Comparison of ENCODE assay signal across 35 cellular contexts in genomic region chr14:98598576-98598975, GRCh38.
"Had no signal": no experiment of that assay in that cellular context is flagged by ENCODE, and none has a peak within 500 bp of the region (broad histone marks: within the 10 kb centered on the region; RNA-seq: fewer than 3 reads in every experiment).

No MANE protein-coding gene starts in this region.

- H3K27me3 Mint-ChIP-seq: activated B cell treated with CpG ODN at 0.5 μM for 24 hours; activated CD4-positive, alpha-beta memory T cell treated with anti-CD3 and anti-CD28 coated beads for 36 hours; activated naive CD8-positive, alpha-beta T cell treated with anti-CD3 and anti-CD28 coated beads for 36 hours; activated T-helper 17 cell treated with anti-CD3 and anti-CD28 coated beads, Interleukin-2, amount 50 U/mL, for 72 hours had no signal

- H3K4me3 ChIP-seq: adrenal gland, body of pancreas, breast epithelium had no signal

- H3K27ac ChIP-seq: adrenal gland, body of pancreas, brain microvascular endothelial cell, breast epithelium, VCaP had no signal

- H3K27ac Mint-ChIP-seq: activated B cell treated with CpG ODN at 0.5 μM for 24 hours; activated CD4-positive, alpha-beta memory T cell treated with anti-CD3 and anti-CD28 coated beads for 36 hours; activated CD4-positive, alpha-beta T cell treated with anti-CD3 and anti-CD28 coated beads, Interleukin-2, amount 10 ng/mL, durations not matched to agents 24 days and 14 days; activated naive CD4-positive, alpha-beta T cell treated with anti-CD3 and anti-CD28 coated beads for 36 hours; activated naive CD4-positive, alpha-beta T cell treated with anti-CD3 and anti-CD28 coated beads, Interleukin-2, amount 50 U/mL, for 72 hours; activated naive CD8-positive, alpha-beta T cell treated with anti-CD3 and anti-CD28 coated beads for 36 hours; activated T-cell treated with anti-CD3 and anti-CD28 coated beads, Interleukin-2, amount 50 U/mL, for 72 hours; activated T-helper 1 cell treated with anti-CD3 and anti-CD28 coated beads, Interleukin-12 subunit alpha, Interleukin-12 subunit beta, Interleukin-2, Interleukin-4 antibody, amounts not matched to agents 30 ng/mL and 10 ng/mL and 1 ng/mL, durations not matched to agents 14 hours and 24 hours and 36 hours; activated T-helper 17 cell treated with anti-CD3 and anti-CD28 coated beads, Interleukin-2, amount 50 U/mL, for 72 hours; T-helper 1 cell treated with Interleukin-12 subunit alpha and Interleukin-12 subunit beta and Interleukin-4 antibody, amounts not matched to agents 30 μg/mL and 1 μg/mL, for 36 hours; T-helper 2 cell treated with Interferon-gamma antibody and Interleukin-4, amounts not matched to agents 5 μg/mL and 100 μg/mL, for 36 hours had no signal

- H3K9me3 ChIP-seq: adrenal gland had no signal

- H3K4me3 Mint-ChIP-seq: activated B cell treated with CpG ODN at 0.5 μM for 24 hours; activated CD4-positive, alpha-beta memory T cell treated with anti-CD3 and anti-CD28 coated beads for 36 hours; activated CD4-positive, alpha-beta T cell treated with anti-CD3 and anti-CD28 coated beads, Interleukin-2, amount 10 ng/mL, durations not matched to agents 24 days and 14 days; activated naive CD4-positive, alpha-beta T cell treated with anti-CD3 and anti-CD28 coated beads for 36 hours; activated naive CD8-positive, alpha-beta T cell treated with anti-CD3 and anti-CD28 coated beads for 36 hours; activated T-cell treated with anti-CD3 and anti-CD28 coated beads, Interleukin-2, amount 50 U/mL, for 4 hours; activated T-cell treated with anti-CD3 and anti-CD28 coated beads, Interleukin-2, amount 50 U/mL, for 72 hours; activated T-helper 1 cell treated with anti-CD3 and anti-CD28 coated beads, Interleukin-12 subunit alpha, Interleukin-12 subunit beta, Interleukin-2, Interleukin-4 antibody, amounts not matched to agents 30 ng/mL and 10 ng/mL and 1 ng/mL, durations not matched to agents 14 hours and 24 hours and 36 hours; activated T-helper 17 cell treated with anti-CD3 and anti-CD28 coated beads, Interleukin-2, amount 50 U/mL, for 72 hours; T-helper 1 cell treated with Interleukin-12 subunit alpha and Interleukin-12 subunit beta and Interleukin-4 antibody, amounts not matched to agents 30 μg/mL and 1 μg/mL, for 36 hours; T-helper 2 cell treated with Interferon-gamma antibody and Interleukin-4, amounts not matched to agents 5 μg/mL and 100 μg/mL, for 36 hours had no signal

- H3K4me1 ChIP-seq: adrenal gland, body of pancreas, breast epithelium had no signal

- DNase-seq: activated B cell treated with CpG ODN at 0.5 μM for 24 hours; activated CD4-positive, alpha-beta memory T cell treated with anti-CD3 and anti-CD28 coated beads for 36 hours; activated CD4-positive, alpha-beta T cell treated with anti-CD3 and anti-CD28 coated beads for 4 hours; activated CD4-positive, alpha-beta T cell treated with anti-CD3 and anti-CD28 coated beads, Interleukin-2, amount 10 ng/mL, durations not matched to agents 24 days and 14 days; activated CD4-positive, alpha-beta T cell treated with anti-CD3 and anti-CD28 coated beads, Interleukin-2, amount 50 U/mL, for 1 hour; activated CD4-positive, alpha-beta T cell treated with anti-CD3 and anti-CD28 coated beads, Interleukin-2, amount 50 U/mL, for 4 hours; activated CD4-positive, CD25-positive, alpha-beta regulatory T cell treated with anti-CD3 and anti-CD28 coated beads, Interleukin-2, amount 50 U/mL, for 72 hours; activated CD8-positive, alpha-beta memory T cell treated with anti-CD3 and anti-CD28 coated beads, Interleukin-2, amount 50 U/mL, for 4 hours; activated effector memory CD4-positive, alpha-beta T cell treated with anti-CD3 and anti-CD28 coated beads, Interleukin-2, amount 50 U/mL, for 16 hours; activated gamma-delta T cell treated with Interleukin-2 at 50 U/mL for 16 hours; activated naive CD4-positive, alpha-beta T cell; activated naive CD4-positive, alpha-beta T cell treated with anti-CD3 and anti-CD28 coated beads for 36 hours; activated naive CD4-positive, alpha-beta T cell treated with anti-CD3 and anti-CD28 coated beads, Interleukin-2, amount 50 U/mL, for 16 hours; activated naive CD8-positive, alpha-beta T cell treated with anti-CD3 and anti-CD28 coated beads for 36 hours; activated T-cell treated with anti-CD3 and anti-CD28 coated beads for 4 hours; activated T-cell treated with anti-CD3 and anti-CD28 coated beads, Interleukin-2, amount 50 U/mL, for 1 hour; activated T-cell treated with anti-CD3 and anti-CD28 coated beads, Interleukin-2, amount 50 U/mL, for 4 hours; activated T-cell treated with anti-CD3 and anti-CD28 coated beads, Interleukin-2, amount 50 U/mL, for 72 hours; adrenal gland; amniotic stem cell; aorta; body of pancreas; brain microvascular endothelial cell; central memory CD4-positive, alpha-beta T cell; SW 1271; T-helper 1 cell; T-helper 2 cell; T-helper 9 cell had no signal

- H3K36me3 Mint-ChIP-seq: activated naive CD8-positive, alpha-beta T cell treated with anti-CD3 and anti-CD28 coated beads for 36 hours had no signal

- ATAC-seq: activated naive CD4-positive, alpha-beta T cell treated with anti-CD3 and anti-CD28 coated beads, Interleukin-2, amount 50 U/mL, for 72 hours; activated T-cell treated with anti-CD3 and anti-CD28 coated beads, Interleukin-2, amount 50 U/mL, for 4 hours; activated T-cell treated with anti-CD3 and anti-CD28 coated beads, Interleukin-2, amount 50 U/mL, for 72 hours; activated T-helper 17 cell treated with anti-CD3 and anti-CD28 coated beads, Interleukin-2, amount 50 U/mL, for 72 hours; body of pancreas had no signal

- H3K27me3 ChIP-seq: adrenal gland, body of pancreas, brain microvascular endothelial cell, breast epithelium had no signal

- H3K4me1 Mint-ChIP-seq: activated B cell treated with CpG ODN at 0.5 μM for 24 hours; activated CD4-positive, alpha-beta T cell treated with anti-CD3 and anti-CD28 coated beads, Interleukin-2, amount 10 ng/mL, durations not matched to agents 24 days and 14 days; activated naive CD8-positive, alpha-beta T cell treated with anti-CD3 and anti-CD28 coated beads for 36 hours had no signal

- H3K36me3 ChIP-seq: adrenal gland, brain microvascular endothelial cell, breast epithelium had no signal
